10 cellular contexts compared by ENCODE assay signal in genomic region chr3:50334339-50335075, GRCh38. TPM values are rescaled to one million over a fixed set of nuclear protein-coding genes. Genes with fewer than 3 reads are reported as not detected.
A peak's percentile ranks its signal among the peaks of the same experiment; 100 is the strongest.
DNase-seq lines count a peak whose midpoint lies in the region; ATAC-seq, FAIRE-seq and TF ChIP-seq lines count a peak whose summit lies in the region.
"Had no signal": no experiment of that assay in that cellular context is flagged by ENCODE, and none has a peak within 500 bp of the region (broad histone marks: within the 10 kb centered on the region; RNA-seq: fewer than 3 reads in every experiment).

No MANE protein-coding gene starts in this region.

- H3K27ac Mint-ChIP-seq in dendritic cell treated with granulocyte-macrophage colony-stimulating factor and Interleukin-4, amounts not matched to agents 40 ng/mL and 50 ng/mL, for 4 days, result peak overlapping the region; percentile 59
- H3K27ac Mint-ChIP-seq in naive thymus-derived CD4-positive, alpha-beta T cell, result peak overlapping the region; percentile 74 to 94 (median 86)

- no peak overlapping the region for H3K4me3 Mint-ChIP-seq in dendritic cell treated with granulocyte-macrophage colony-stimulating factor and Interleukin-4, amounts not matched to agents 40 ng/mL and 50 ng/mL, for 4 days
- H3K4me3 Mint-ChIP-seq in naive thymus-derived CD4-positive, alpha-beta T cell, result peak overlapping the region in 9 of 10 donors; percentile 19 to 81 (median 57)

- H3K27ac ChIP-seq in MM.1S (ENCODE audit: low read length), result no peak overlapping the region
- peak overlapping the region; percentile 53 for H3K27ac ChIP-seq in naive thymus-derived CD4-positive, alpha-beta T cell (ENCODE audit: low read depth, low read length)

- POLR2A ChIA-PET in AG04449 (lab: Yijun Ruan, JAX), result no interaction called here
- POLR2A ChIA-PET in naive thymus-derived CD4-positive, alpha-beta T cell (lab: Charles Lee), result interaction anchor here (0.5 to 34.0 kb wide), 6 partner anchors 11 to 229 kb away, joined by 3 to 656 read pairs (median 3); partner anchors contain the start of genes CYB561D2, HYAL3, NAA80 and NPRL2

- intact Hi-C loops in dendritic cell treated with granulocyte-macrophage colony-stimulating factor and Interleukin-4, amounts not matched to agents 40 ng/mL and 50 ng/mL, for 4 days (cut with micrococcal nuclease), result loop anchor here (5.0 kb wide), 1 partner anchor 97 kb away; the partner anchor contains the start of gene GNAI2
- intact Hi-C loops in naive thymus-derived CD4-positive, alpha-beta T cell (cut with micrococcal nuclease), result no loop called here

- no peaks in the 10 kb centered on the region for H3K9me2 ChIP-seq in MM.1S (replicated peaks; ENCODE audit: insufficient read depth, low read length)

- peaks cover 20% of the 10 kb centered on the region for H3F3A ChIP-seq in MM.1S (ENCODE audit: insufficient read depth, low read length)

- H3K4me2 ChIP-seq in MM.1S (ENCODE audit: low read depth, low read length), result peak overlapping the region; percentile 34; the same call in 1 of the 2 replicates

- no peak for DNase-seq in AG04449 (ENCODE audit: low read depth, low spot score)
- DNase-seq in MM.1S, result no peak
- DNase-seq in naive thymus-derived CD4-positive, alpha-beta T cell, result no peak
- no peak for DNase-seq in glomerular visceral epithelial cell (ENCODE audit: extremely low spot score)
- no peak for DNase-seq in DMS114 treated with DMSO at 0.1 percent for 48 hours (lab: John Stamatoyannopoulos, UW; ENCODE audit: unreplicated experiment)
- DNase-seq in GM19239 (ENCODE audit: insufficient read length, low spot score), result no peak
- no peak for DNase-seq in iPS-NIHi11 (ENCODE audit: low spot score)
- DNase-seq: activated gamma-delta T cell treated with Interleukin-2 at 50 U/mL for 16 hours had no signal

- peaks cover 14% of the 10 kb centered on the region for H3K36me3 ChIP-seq in MM.1S (replicated peaks; ENCODE audit: insufficient read depth, low read length)
- H3K36me3 ChIP-seq in naive thymus-derived CD4-positive, alpha-beta T cell (ENCODE audit: control insufficient read depth in 2 of 3, insufficient read depth in 3 of 3, low read length in 3 of 3), result peaks cover 3 to 47% (median 18%) of the 10 kb centered on the region in 3 experiments

- no peaks in the 10 kb centered on the region for H3K9me3 ChIP-seq in MM.1S (replicated peaks; ENCODE audit: insufficient read depth, low read length)
- no peaks in the 10 kb centered on the region for H3K9me3 ChIP-seq in naive thymus-derived CD4-positive, alpha-beta T cell (ENCODE audit: control insufficient read depth in 2 of 3, low read length in 3 of 3)

- H3K4me1 ChIP-seq in MM.1S (ENCODE audit: low read length), result peaks cover 4% of the 10 kb centered on the region; the same call in 1 of the 2 replicates
- H3K4me1 ChIP-seq in naive thymus-derived CD4-positive, alpha-beta T cell (ENCODE audit: control insufficient read depth in 2 of 2, insufficient read depth in 2 of 2, low read length in 2 of 2), result peaks cover 36 to 38% of the 10 kb centered on the region in 2 donors

- no peaks in the 10 kb centered on the region for H3K27me3 Mint-ChIP-seq in dendritic cell treated with granulocyte-macrophage colony-stimulating factor and Interleukin-4, amounts not matched to agents 40 ng/mL and 50 ng/mL, for 4 days
- peaks cover 0 to 3% (median 0%) of the 10 kb centered on the region in 5 donors for H3K27me3 Mint-ChIP-seq in naive thymus-derived CD4-positive, alpha-beta T cell

- no peak for ATAC-seq in naive thymus-derived CD4-positive, alpha-beta T cell

- CTCF ChIA-PET in AG04449 (lab: Yijun Ruan, JAX), result interaction anchor here (1.0 to 3.0 kb wide), 6 partner anchors 11 to 208 kb away, joined by 3 to 18 read pairs (median 3); partner anchors contain the start of gene HYAL2
- CTCF ChIA-PET in naive thymus-derived CD4-positive, alpha-beta T cell (lab: Charles Lee), result interaction anchor here (1.1 kb wide), 1 partner anchor 10 kb away, joined by 3 read pairs; no protein-coding TSS in a partner anchor

- H3K4me3 ChIP-seq in AG04449 (ENCODE audit: low read depth, low read length) (peak overlapping the region; percentile 21), MM.1S (ENCODE audit: low read length) (no peak overlapping the region)
- no peak overlapping the region for H3K4me3 ChIP-seq in naive thymus-derived CD4-positive, alpha-beta T cell (ENCODE audit: low read length)

- no peak for TF ChIP-seq CTCF in AG04449 (IDR thresholded peaks at IDR 0.05; ENCODE audit: insufficient read depth, low read length, missing control alignments)
- TF ChIP-seq CTCF in MM.1S (IDR thresholded peaks at IDR 0.05; ENCODE audit: low read length), result no peak

- peaks cover 99% of the 10 kb centered on the region for H3K36me3 Mint-ChIP-seq in dendritic cell treated with granulocyte-macrophage colony-stimulating factor and Interleukin-4, amounts not matched to agents 40 ng/mL and 50 ng/mL, for 4 days (ENCODE audit: low read depth)
- H3K36me3 Mint-ChIP-seq in naive thymus-derived CD4-positive, alpha-beta T cell, result peaks cover 0 to 46% (median 3%) of the 10 kb centered on the region in 5 donors

- peaks cover 74% of the 10 kb centered on the region for H3K79me2 ChIP-seq in MM.1S (ENCODE audit: low read length)

- H2AFZ ChIP-seq in MM.1S (ENCODE audit: low read length), result no peak overlapping the region

- H3K4me1 Mint-ChIP-seq in dendritic cell treated with granulocyte-macrophage colony-stimulating factor and Interleukin-4, amounts not matched to agents 40 ng/mL and 50 ng/mL, for 4 days (ENCODE audit: low read depth), result peaks cover 57% of the 10 kb centered on the region
- H3K4me1 Mint-ChIP-seq in naive thymus-derived CD4-positive, alpha-beta T cell, result peaks cover 32 to 57% (median 53%) of the 10 kb centered on the region in 7 donors

- H3K27me3 ChIP-seq in MM.1S (replicated peaks; ENCODE audit: insufficient read depth, low read length), result no peaks in the 10 kb centered on the region
- no peaks in the 10 kb centered on the region for H3K27me3 ChIP-seq in naive thymus-derived CD4-positive, alpha-beta T cell (ENCODE audit: control insufficient read depth in 2 of 2, insufficient read depth in 2 of 2, low read length in 2 of 2)

- H3K9me3 Mint-ChIP-seq in dendritic cell treated with granulocyte-macrophage colony-stimulating factor and Interleukin-4, amounts not matched to agents 40 ng/mL and 50 ng/mL, for 4 days, result no peaks in the 10 kb centered on the region
- H3K9me3 Mint-ChIP-seq in naive thymus-derived CD4-positive, alpha-beta T cell, result peaks cover 0 to 1% (median 0%) of the 10 kb centered on the region in 11 donors

- no peak for FAIRE-seq in GM19239 (lab: Jason Lieb, UNC)
- FAIRE-seq: islet of Langerhans had no signal

- H3K9ac ChIP-seq in MM.1S (ENCODE audit: low read length), result no peak overlapping the region; the same call in 1 of the 2 replicates

- no peaks in the 10 kb centered on the region for H4K20me1 ChIP-seq in MM.1S (ENCODE audit: insufficient read depth, low read length)

RNA-seq across cellular contexts. Expression of gene RASSF1, which starts 6.1 kb away (rescaled TPM):
- 100 to 1,000 TPM in 1 of 5 experiments, 10 to 100 TPM in 4; 39.4 to 105 (median 69.6) TPM for total RNA-seq in naive thymus-derived CD4-positive, alpha-beta T cell
- 10 to 100 TPM; 32.7 to 47.9 TPM for polyA plus RNA-seq in naive thymus-derived CD4-positive, alpha-beta T cell

RNA-seq across cellular contexts. Expression of gene TUSC2, which starts 6.5 kb away (rescaled TPM):
- 10 to 100 TPM; 16.8 to 25.0 (median 20.5) TPM for total RNA-seq in naive thymus-derived CD4-positive, alpha-beta T cell
- polyA plus RNA-seq in naive thymus-derived CD4-positive, alpha-beta T cell, result 10 to 100 TPM; 38.0 to 45.5 TPM

RNA-seq across cellular contexts. Expression of gene ZMYND10, which starts 11.0 kb away (rescaled TPM):
- 1 to 10 TPM in 4 of 5 experiments, under 1 TPM in 1; 0.91 to 3.8 (median 2.8) TPM for total RNA-seq in naive thymus-derived CD4-positive, alpha-beta T cell
- polyA plus RNA-seq in naive thymus-derived CD4-positive, alpha-beta T cell, result under 1 TPM; 0.07 to 0.30 TPM

RNA-seq across cellular contexts. Expression of gene HYAL2, which starts 12.0 kb away (rescaled TPM):
- 1 to 10 TPM; 1.5 to 5.3 (median 3.2) TPM for total RNA-seq in naive thymus-derived CD4-positive, alpha-beta T cell
- polyA plus RNA-seq in naive thymus-derived CD4-positive, alpha-beta T cell, result 1 to 10 TPM; 2.8 to 4.6 TPM

RNA-seq across cellular contexts. Expression of gene NPRL2, which starts 16.1 kb away (rescaled TPM):
- total RNA-seq in naive thymus-derived CD4-positive, alpha-beta T cell, result 10 to 100 TPM; 35.3 to 48.9 (median 47.7) TPM
- polyA plus RNA-seq in naive thymus-derived CD4-positive, alpha-beta T cell, result 10 to 100 TPM; 27.2 to 36.2 TPM
